28 cellular contexts compared by ENCODE assay signal in genomic region chr3:65577875-65578274, GRCh38.
DNase-seq lines count a peak whose midpoint lies in the region; ATAC-seq and TF ChIP-seq lines count a peak whose summit lies in the region.
"Had no signal": no experiment of that assay in that cellular context is flagged by ENCODE, and none has a peak within 500 bp of the region (broad histone marks: within the 10 kb centered on the region; RNA-seq: fewer than 3 reads in every experiment).

No MANE protein-coding gene starts in this region.

- dilution Hi-C loops in IMR-90 (cut with HindIII; ENCODE audit: low sequenced_read_pairs, unreplicated experiment), result no loop called here

- H3K27me3 ChIP-seq in IMR-90 (ENCODE audit: control insufficient read depth, insufficient read depth, low read length) (no peaks in the 10 kb centered on the region), thoracic aorta (replicated peaks; ENCODE audit: insufficient read depth) (no peaks in the 10 kb centered on the region)
- H3K27me3 ChIP-seq: MG63, stomach, upper lobe of left lung had no signal

- H3K9me1 ChIP-seq in IMR-90 (ENCODE audit: insufficient read depth, low read length), result peaks cover 17% of the 10 kb centered on the region

- H3K36me3 ChIP-seq in IMR-90 (ENCODE audit: control insufficient read depth, insufficient read depth, low read length) (no peaks in the 10 kb centered on the region), thoracic aorta (no peaks in the 10 kb centered on the region)
- H3K36me3 ChIP-seq: MG63, stomach, upper lobe of left lung had no signal

- WGBS in IMR-90 (ENCODE audit: extremely low coverage in 2 of 2, insufficient read length in 1 of 2), 2 experiments, result no CpG with 5 or more reads among the region's 8 CpGs

- H3K27ac ChIP-seq in IMR-90 (ENCODE audit: insufficient read depth, low read length) (peak overlapping the region; percentile 62), thoracic aorta (peak overlapping the region; percentile 62 to 76)
- H3K27ac ChIP-seq: C4-2B, SK-N-MC, stomach, upper lobe of left lung had no signal

- BruUV-seq in IMR-90 (replicated peaks; lab: Mats Ljungman, UMichigan), result no TSS peak

- peaks cover 23 to 41% of the 10 kb centered on the region in 2 experiments for H3K79me1 ChIP-seq in IMR-90 (ENCODE audit: low read depth in 1 of 2, low read length in 2 of 2)

- H2BK15ac ChIP-seq in IMR-90 (ENCODE audit: low read depth, low read length), result peak overlapping the region; percentile 60; the same call in 2 of the 3 replicates

- no peaks in the 10 kb centered on the region for H3K9me3 ChIP-seq in IMR-90 (ENCODE audit: control insufficient read depth, insufficient read depth, low read length)
- H3K9me3 ChIP-seq in thoracic aorta, result no peaks in the 10 kb centered on the region
- H3K9me3 ChIP-seq: stomach, upper lobe of left lung had no signal

- peak overlapping the region; percentile 40; the same call in 1 of the 2 replicates for H4K5ac ChIP-seq in IMR-90 (ENCODE audit: low read depth, low read length)

- POLR2A ChIA-PET in IMR-90 (lab: Charles Lee; ENCODE audit: unreplicated experiment), result no interaction called here

- no peak overlapping the region for H3K4me2 ChIP-seq in IMR-90 (ENCODE audit: low read depth, low read length)

- peak overlapping the region; percentile 68 for H3K23ac ChIP-seq in IMR-90 (ENCODE audit: low read depth, low read length)

- ATAC-seq in IMR-90 (ENCODE audit: low read depth), result no peak
- ATAC-seq in thoracic aorta (ENCODE audit: insufficient number of reproducible peaks, low FRiP score, low read depth), result peak; percentile 4
- ATAC-seq: activated T-cell treated with anti-CD3 and anti-CD28 coated beads, Interleukin-2, amount 50 U/mL, for 4 hours; left cardiac atrium had no signal

- peak overlapping the region; percentile 81 for H2BK20ac ChIP-seq in IMR-90 (ENCODE audit: low read depth, low read length)

- peak overlapping the region; percentile 1 for H2AK9ac ChIP-seq in IMR-90 (replicated peaks; ENCODE audit: low read depth, low read length, poor library complexity)

- DNase-seq in IMR-90, result no peak
- DNase-seq in astrocyte of the spinal cord (ENCODE audit: low read depth, low spot score), result peak; percentile 16
- peak; percentile 14 for DNase-seq in medulla oblongata (ENCODE audit: extremely low spot score)
- no peak for DNase-seq in thoracic aorta (ENCODE audit: low spot score)
- DNase-seq in activated CD8-positive, alpha-beta memory T cell treated with anti-CD3 and anti-CD28 coated beads, Interleukin-2, amount 50 U/mL, for 48 hours, result no peak
- no peak for DNase-seq in NCI-H2029 (lab: John Stamatoyannopoulos, UW)
- no peak for DNase-seq in activated CD4-positive, alpha-beta T cell treated with anti-CD3 and anti-CD28 coated beads, Interleukin-2, amount 50 U/mL, for 1 hour
- DNase-seq: activated CD4-positive, alpha-beta T cell treated with anti-CD3 and anti-CD28 coated beads for 48 hours; activated gamma-delta T cell treated with Interleukin-2 at 50 U/mL for 16 hours; activated T-cell treated with anti-CD3 and anti-CD28 coated beads, Interleukin-2, amount 50 U/mL, for 4 hours; DND-41; effector CD4-positive, alpha-beta T cell; foreskin melanocyte; HCEC 1CT; KBM-7; left cardiac atrium; MG63; NCI-H1417; NCI-H2081; NCI-H345; NCI-H748 treated with DMSO at 0.1 percent for 48 hours; occipital lobe; small intestine; stomach; T-helper 2 cell; upper lobe of left lung had no signal

- intact Hi-C loops in IMR-90 (cut with micrococcal nuclease), result no loop called here

- no peak for TF ChIP-seq RAD21 in IMR-90 (IDR thresholded peaks at IDR 0.05; ENCODE audit: low read length)

- H3K4me1 ChIP-seq in IMR-90 (ENCODE audit: control insufficient read depth, insufficient read depth, low read length) (peaks cover 14% of the 10 kb centered on the region), thoracic aorta (ENCODE audit: control insufficient read depth in 1 of 2, low read depth in 2 of 2) (peaks cover 21 to 38% of the 10 kb centered on the region in 2 donors)
- H3K4me1 ChIP-seq: upper lobe of left lung had no signal

- TF ChIP-seq POLR2A in IMR-90 (IDR thresholded peaks at IDR 0.05; ENCODE audit: low read depth, low read length), result no peak

- peak overlapping the region; percentile 62 for H2AK5ac ChIP-seq in IMR-90 (ENCODE audit: low read depth, low read length)

- peak overlapping the region; percentile 84 for H3K4ac ChIP-seq in IMR-90 (ENCODE audit: low read depth, low read length)

- peak overlapping the region; percentile 54; the same call in 1 of the 2 replicates for H3K56ac ChIP-seq in IMR-90 (ENCODE audit: extremely low read depth, insufficient read depth, low read length)

- H2BK5ac ChIP-seq in IMR-90 (ENCODE audit: low read depth, low read length, poor library complexity, severe bottlenecking), result peak overlapping the region; percentile 59

- peak overlapping the region; percentile 46 to 82; a peak in 3 of 4 replicates for H4K8ac ChIP-seq in IMR-90 (ENCODE audit: low read depth in 2 of 2, low read length in 2 of 2)

- in situ Hi-C loops in IMR-90 (cut with MboI; ENCODE audit: low sequenced_read_pairs) (no loop called here), astrocyte of the spinal cord (cut with HindIII; ENCODE audit: low sequenced_read_pairs) (no loop called here)

- TF ChIP-seq CTCF in IMR-90 (conservative IDR thresholded peaks at IDR 0.05; ENCODE audit: low read depth, low read length) (no peak), astrocyte of the spinal cord (IDR thresholded peaks at IDR 0.05; ENCODE audit: low read depth, low read length) (no peak), thoracic aorta (IDR thresholded peaks at IDR 0.05) (no peak)

- no peak overlapping the region for H3K4me3 ChIP-seq in IMR-90 (ENCODE audit: insufficient read depth, low read depth, low read length)
- no peak overlapping the region for H3K4me3 ChIP-seq in astrocyte of the spinal cord (ENCODE audit: low read depth, low read length)
- H3K4me3 ChIP-seq in thoracic aorta, result peak overlapping the region; percentile 20
- H3K4me3 ChIP-seq: MG63, SK-N-MC, stomach, upper lobe of left lung had no signal

- peak overlapping the region; percentile 81 for H3K14ac ChIP-seq in IMR-90 (replicated peaks; ENCODE audit: low read depth, low read length)

- H4K20me1 ChIP-seq in IMR-90 (ENCODE audit: insufficient read depth, low read length), result no peaks in the 10 kb centered on the region

- H4K91ac ChIP-seq in IMR-90 (ENCODE audit: insufficient read depth, low read depth, low read length), result peak overlapping the region; percentile 79

- H2AFZ ChIP-seq in IMR-90 (replicated peaks; ENCODE audit: low read length, poor library complexity), result peak overlapping the region; percentile 15

- peak overlapping the region; percentile 62; the same call in 1 of the 2 replicates for H3K18ac ChIP-seq in IMR-90 (ENCODE audit: low read depth, low read length)

- H2BK120ac ChIP-seq in IMR-90 (ENCODE audit: low read depth, low read length), result peak overlapping the region; percentile 91

- no peak overlapping the region for H3K9ac ChIP-seq in IMR-90 (ENCODE audit: low read depth, low read length)

- CTCF ChIA-PET in IMR-90 (lab: Yijun Ruan, JAX), result no interaction called here

TF ChIP-seq in IMR-90, 13 proteins besides CTCF, POLR2A, EP300 and RAD21:
- TF ChIP-seq MXI1 (IDR thresholded peaks at IDR 0.05; ENCODE audit: borderline replicate concordance, low read depth, low read length), result no peak
- TF ChIP-seq CHD1 (IDR thresholded peaks at IDR 0.05; ENCODE audit: low read depth, low read length), result no peak
- no peak for TF ChIP-seq SMC3 (IDR thresholded peaks at IDR 0.05; ENCODE audit: low read depth, low read length)
- no peak for TF ChIP-seq NFE2L2 (IDR thresholded peaks at IDR 0.05; ENCODE audit: low read depth, low read length)
- TF ChIP-seq, protein P1, sequence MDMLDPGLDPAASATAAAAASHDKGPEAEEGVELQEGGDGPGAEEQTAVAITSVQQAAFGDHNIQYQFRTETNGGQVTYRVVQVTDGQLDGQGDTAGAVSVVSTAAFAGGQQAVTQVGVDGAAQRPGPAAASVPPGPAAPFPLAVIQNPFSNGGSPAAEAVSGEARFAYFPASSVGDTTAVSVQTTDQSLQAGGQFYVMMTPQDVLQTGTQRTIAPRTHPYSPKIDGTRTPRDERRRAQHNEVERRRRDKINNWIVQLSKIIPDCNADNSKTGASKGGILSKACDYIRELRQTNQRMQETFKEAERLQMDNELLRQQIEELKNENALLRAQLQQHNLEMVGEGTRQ (IDR thresholded peaks at IDR 0.05; ENCODE audit: low read depth, low read length), result no peak
- TF ChIP-seq MAFK (IDR thresholded peaks at IDR 0.05; ENCODE audit: low read depth, low read length), result no peak
- TF ChIP-seq ELK1 (IDR thresholded peaks at IDR 0.05; ENCODE audit: borderline replicate concordance, low read depth, low read length), result no peak
- TF ChIP-seq RCOR1 (IDR thresholded peaks at IDR 0.05; ENCODE audit: insufficient replicate concordance, low read length), result no peak
- TF ChIP-seq MAZ (IDR thresholded peaks at IDR 0.05; ENCODE audit: borderline replicate concordance, low read depth, low read length), result no peak
- no peak for TF ChIP-seq BHLHE40 (IDR thresholded peaks at IDR 0.05; ENCODE audit: low read depth, low read length)
- no peak for TF ChIP-seq RFX5 (IDR thresholded peaks at IDR 0.05; ENCODE audit: low read depth, low read length)
- no peak for TF ChIP-seq FOS (IDR thresholded peaks at IDR 0.05; ENCODE audit: low read depth, low read length)
- no peak for TF ChIP-seq CEBPB (IDR thresholded peaks at IDR 0.05; ENCODE audit: low read depth, low read length)

Comparison
In these comparisons a context has a peak if more than half of its experiments do, and no peak if none do; other contexts are left out.
1. DNase-seq: peak in astrocyte of the spinal cord (single experiment) and medulla oblongata (single experiment); none in IMR-90 (single experiment), thoracic aorta (single experiment), activated CD8-positive, alpha-beta memory T cell treated with anti-CD3 and anti-CD28 coated beads, Interleukin-2, amount 50 U/mL, for 48 hours (single experiment), NCI-H2029 (single experiment) and activated CD4-positive, alpha-beta T cell treated with anti-CD3 and anti-CD28 coated beads, Interleukin-2, amount 50 U/mL, for 1 hour (single experiment).